22 cellular contexts compared by ENCODE assay signal in genomic region chr1:12383001-12383400, GRCh38.
A peak's percentile ranks its signal among the peaks of the same experiment; 100 is the strongest.
DNase-seq lines count a peak whose midpoint lies in the region; ATAC-seq, FAIRE-seq and TF ChIP-seq lines count a peak whose summit lies in the region.
"Had no signal": no experiment of that assay in that cellular context is flagged by ENCODE, and none has a peak within 500 bp of the region (broad histone marks: within the 10 kb centered on the region; RNA-seq: fewer than 3 reads in every experiment).

No MANE protein-coding gene starts in this region.

- TF ChIP-seq CTCF in activated CD8-positive, alpha-beta T cell treated with anti-CD3 and anti-CD28 coated beads for 36 hours (IDR thresholded peaks at IDR 0.05), result no peak
- no peak for TF ChIP-seq CTCF in pancreas (IDR thresholded peaks at IDR 0.05)

- DNase-seq in activated CD8-positive, alpha-beta T cell treated with anti-CD3 and anti-CD28 coated beads for 36 hours, result no peak
- no peak for DNase-seq in activated CD8-positive, alpha-beta T cell treated with anti-CD3 and anti-CD28 coated beads, Interleukin-2, amount 10 ng/mL, durations not matched to agents 7 days and 5 days
- no peak for DNase-seq in T-helper 2 cell treated with Interferon-gamma antibody and Interleukin-4, amounts not matched to agents 5 μg/mL and 100 μg/mL, for 36 hours (ENCODE audit: low spot score)
- DNase-seq in epithelial cell of prostate (ENCODE audit: low read depth, low spot score), result peak; percentile 48
- DNase-seq in pancreas, result no peak
- no peak for DNase-seq in NCI-H2029 (lab: John Stamatoyannopoulos, UW)
- DNase-seq: Calu3, DND-41, GDM1, GM23248, MG63, NCI-H1105, NCI-H187, NCI-H446, NCI-H748 treated with DMSO at 0.1 percent for 48 hours had no signal

- no peak overlapping the region for H3K4me3 ChIP-seq in pancreas
- H3K4me3 ChIP-seq: GM23248, MG63 had no signal

- no peaks in the 10 kb centered on the region for H3K27me3 ChIP-seq in pancreas
- H3K27me3 ChIP-seq: MG63 had no signal

- POLR2A ChIA-PET in activated CD8-positive, alpha-beta T cell treated with anti-CD3 and anti-CD28 coated beads for 36 hours (lab: Charles Lee), result interaction anchor here (0.9 to 1.2 kb wide), 2 partner anchors 53 to 234 kb away, joined by 3 read pairs; no protein-coding TSS in a partner anchor
- POLR2A ChIA-PET in activated CD8-positive, alpha-beta T cell treated with anti-CD3 and anti-CD28 coated beads, Interleukin-2, amount 10 ng/mL, durations not matched to agents 7 days and 5 days (lab: Charles Lee), result interaction anchor here (0.7 kb wide), 1 partner anchor 21 kb away, joined by 3 read pairs; no protein-coding TSS in a partner anchor

- peaks cover 47% of the 10 kb centered on the region for H3K4me1 Mint-ChIP-seq in activated CD8-positive, alpha-beta T cell treated with anti-CD3 and anti-CD28 coated beads for 36 hours (ENCODE audit: low read depth)
- H3K4me1 Mint-ChIP-seq in activated CD8-positive, alpha-beta T cell treated with anti-CD3 and anti-CD28 coated beads, Interleukin-2, amount 10 ng/mL, durations not matched to agents 7 days and 5 days (ENCODE audit: low read depth), result peaks cover 35% of the 10 kb centered on the region
- H3K4me1 Mint-ChIP-seq in T-helper 2 cell treated with Interferon-gamma antibody and Interleukin-4, amounts not matched to agents 5 μg/mL and 100 μg/mL, for 36 hours (ENCODE audit: low read depth), result peaks cover 46% of the 10 kb centered on the region

- H3K4me3 Mint-ChIP-seq in activated CD8-positive, alpha-beta T cell treated with anti-CD3 and anti-CD28 coated beads for 36 hours, result no peak overlapping the region
- H3K4me3 Mint-ChIP-seq in activated CD8-positive, alpha-beta T cell treated with anti-CD3 and anti-CD28 coated beads, Interleukin-2, amount 10 ng/mL, durations not matched to agents 7 days and 5 days, result no peak overlapping the region
- H3K4me3 Mint-ChIP-seq in T-helper 2 cell treated with Interferon-gamma antibody and Interleukin-4, amounts not matched to agents 5 μg/mL and 100 μg/mL, for 36 hours, result peak overlapping the region; percentile 30

- H3K27ac ChIP-seq in epithelial cell of prostate, result peak overlapping the region; percentile 94
- H3K27ac ChIP-seq in pancreas, result no peak overlapping the region
- H3K27ac ChIP-seq: C4-2B, GM23248, KMS-11 had no signal

- ATAC-seq in activated CD8-positive, alpha-beta T cell treated with anti-CD3 and anti-CD28 coated beads for 36 hours, result no peak
- ATAC-seq in activated CD8-positive, alpha-beta T cell treated with anti-CD3 and anti-CD28 coated beads, Interleukin-2, amount 10 ng/mL, durations not matched to agents 7 days and 5 days, result no peak
- no peak for ATAC-seq in pancreas
- no peak for ATAC-seq in GM19351 (IDR thresholded peaks at IDR 0.05; ENCODE audit: unreplicated experiment)
- no peak for ATAC-seq in HG03280 (IDR thresholded peaks at IDR 0.05; ENCODE audit: unreplicated experiment)
- ATAC-seq: HCT116, Panc1, Right ventricle myocardium inferior had no signal

- intact Hi-C loops in activated CD8-positive, alpha-beta T cell treated with anti-CD3 and anti-CD28 coated beads for 36 hours (cut with micrococcal nuclease), result no loop called here
- intact Hi-C loops in pancreas (cut with DNase I), result no loop called here

- H3K36me3 Mint-ChIP-seq in activated CD8-positive, alpha-beta T cell treated with anti-CD3 and anti-CD28 coated beads for 36 hours (ENCODE audit: low read depth), result peaks cover 70% of the 10 kb centered on the region
- peaks cover 84% of the 10 kb centered on the region for H3K36me3 Mint-ChIP-seq in activated CD8-positive, alpha-beta T cell treated with anti-CD3 and anti-CD28 coated beads, Interleukin-2, amount 10 ng/mL, durations not matched to agents 7 days and 5 days (ENCODE audit: low read depth)
- peaks cover 73% of the 10 kb centered on the region for H3K36me3 Mint-ChIP-seq in T-helper 2 cell treated with Interferon-gamma antibody and Interleukin-4, amounts not matched to agents 5 μg/mL and 100 μg/mL, for 36 hours (ENCODE audit: low read depth)

- peaks cover 12% of the 10 kb centered on the region for H3K9me3 Mint-ChIP-seq in activated CD8-positive, alpha-beta T cell treated with anti-CD3 and anti-CD28 coated beads for 36 hours
- H3K9me3 Mint-ChIP-seq in activated CD8-positive, alpha-beta T cell treated with anti-CD3 and anti-CD28 coated beads, Interleukin-2, amount 10 ng/mL, durations not matched to agents 7 days and 5 days (ENCODE audit: insufficient read depth), result peaks cover 33% of the 10 kb centered on the region
- H3K9me3 Mint-ChIP-seq in T-helper 2 cell treated with Interferon-gamma antibody and Interleukin-4, amounts not matched to agents 5 μg/mL and 100 μg/mL, for 36 hours, result peaks cover 20% of the 10 kb centered on the region

- H3K4me1 ChIP-seq in pancreas, result peaks cover 11 to 28% (median 12%) of the 10 kb centered on the region in 3 donors

- peak overlapping the region; percentile 33 for H3K27ac Mint-ChIP-seq in activated CD8-positive, alpha-beta T cell treated with anti-CD3 and anti-CD28 coated beads for 36 hours
- no peak overlapping the region for H3K27ac Mint-ChIP-seq in activated CD8-positive, alpha-beta T cell treated with anti-CD3 and anti-CD28 coated beads, Interleukin-2, amount 10 ng/mL, durations not matched to agents 7 days and 5 days
- H3K27ac Mint-ChIP-seq in T-helper 2 cell treated with Interferon-gamma antibody and Interleukin-4, amounts not matched to agents 5 μg/mL and 100 μg/mL, for 36 hours, result no peak overlapping the region

- FAIRE-seq in pancreas (lab: Jason Lieb, UNC), result peak; percentile 80

- H3K36me3 ChIP-seq in pancreas, result peaks cover 0 to 19% (median 12%) of the 10 kb centered on the region in 3 donors

- H3K27me3 Mint-ChIP-seq in activated CD8-positive, alpha-beta T cell treated with anti-CD3 and anti-CD28 coated beads for 36 hours, result no peaks in the 10 kb centered on the region
- no peaks in the 10 kb centered on the region for H3K27me3 Mint-ChIP-seq in activated CD8-positive, alpha-beta T cell treated with anti-CD3 and anti-CD28 coated beads, Interleukin-2, amount 10 ng/mL, durations not matched to agents 7 days and 5 days (ENCODE audit: low read depth)
- no peaks in the 10 kb centered on the region for H3K27me3 Mint-ChIP-seq in T-helper 2 cell treated with Interferon-gamma antibody and Interleukin-4, amounts not matched to agents 5 μg/mL and 100 μg/mL, for 36 hours (ENCODE audit: low read depth)

- WGBS in pancreas, 2 donors, result 98 to 100% methylated on average over 1 of the region's 1 CpG

- no peaks in the 10 kb centered on the region for H3K9me3 ChIP-seq in pancreas

- CTCF ChIA-PET in activated CD8-positive, alpha-beta T cell treated with anti-CD3 and anti-CD28 coated beads for 36 hours (lab: Charles Lee), result interaction anchor here (1.0 to 2.0 kb wide), 3 partner anchors 207 to 275 kb away, joined by 3 to 6 read pairs (median 4); no protein-coding TSS in a partner anchor
- CTCF ChIA-PET in activated CD8-positive, alpha-beta T cell treated with anti-CD3 and anti-CD28 coated beads, Interleukin-2, amount 10 ng/mL, durations not matched to agents 7 days and 5 days (lab: Charles Lee), result interaction anchor here (0.8 to 1.3 kb wide), 2 partner anchors 27 to 276 kb away, joined by 3 read pairs; no protein-coding TSS in a partner anchor
